ENCODE assay signal across 26 cellular contexts in the genomic region with DNA sequence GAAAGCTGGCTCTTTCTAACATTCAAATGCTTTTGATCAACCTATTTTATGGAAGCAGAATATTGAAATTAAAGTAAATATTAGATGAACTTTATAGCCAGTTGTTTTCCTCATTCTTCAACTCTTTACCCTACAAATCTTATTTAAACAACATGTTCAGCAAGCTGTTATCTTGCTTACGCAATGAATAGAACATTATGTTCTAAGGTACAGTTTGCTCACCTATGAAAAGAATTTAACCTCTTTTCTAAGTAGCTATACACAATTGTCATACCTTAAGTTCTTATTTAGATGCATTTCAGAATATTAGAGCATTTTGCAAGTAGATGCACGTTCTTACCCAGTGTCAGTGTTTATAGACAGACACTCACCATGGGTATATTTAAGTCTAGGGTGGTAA.
DNase-seq lines count a peak whose midpoint lies in the region; ATAC-seq, FAIRE-seq and TF ChIP-seq lines count a peak whose summit lies in the region.
"Had no signal": no experiment of that assay in that cellular context is flagged by ENCODE, and none has a peak within 500 bp of the region (broad histone marks: within the 10 kb centered on the region; RNA-seq: fewer than 3 reads in every experiment).

No MANE protein-coding gene starts in this region.

- no peak for DNase-seq in left ventricle myocardium superior
- no peak for DNase-seq in Right ventricle myocardium inferior (ENCODE audit: missing footprints)
- no peak for DNase-seq in left colon
- no peak for DNase-seq in pancreas
- DNase-seq in NCI-H82 treated with DMSO at 0.1 percent for 48 hours (lab: John Stamatoyannopoulos, UW; ENCODE audit: unreplicated experiment): no peak
- DNase-seq in HEK293T (ENCODE audit: extremely low spot score): no peak
- no peak for DNase-seq in iPS-NIHi11 (ENCODE audit: low spot score)
- DNase-seq: activated CD4-positive, alpha-beta T cell treated with anti-CD3 and anti-CD28 coated beads, Interleukin-2, amount 10 ng/mL, durations not matched to agents 7 days and 5 days; activated naive CD4-positive, alpha-beta T cell treated with Interleukin-2 at 50 U/mL for 16 hours; activated T-cell treated with anti-CD3 and anti-CD28 coated beads, Interleukin-2, amount 50 U/mL, for 72 hours; amygdala; BE2C; caudate nucleus; COR-L47; DMS79 treated with DMSO at 0.1 percent for 48 hours; KG1; kidney; natural killer cell; NCI-H146; NCI-H526 treated with DMSO at 0.1 percent for 48 hours; stimulated activated naive CD8-positive, alpha-beta T cell treated with anti-CD3 and anti-CD28 coated beads, Interleukin-15, Interleukin-2, amounts not matched to agents 100 U/mL and 50 U/mL, for 24 hours; thyroid gland had no signal

- H3K36me3 ChIP-seq in pancreas: no peaks in the 10 kb centered on the region
- H3K36me3 ChIP-seq: BE2C, thyroid gland had no signal

- H3K27ac ChIP-seq in pancreas: peak overlapping the region; percentile 72 to 81 (median 79)

- intact Hi-C loops in left ventricle myocardium superior (cut with micrococcal nuclease): no loop called here
- intact Hi-C loops in Right ventricle myocardium inferior (cut with DNase I): no loop called here
- intact Hi-C loops in left colon (cut with DNase I, micrococcal nuclease): no loop called here
- intact Hi-C loops in pancreas (cut with DNase I): no loop called here

- WGBS in pancreas, 2 donors: 19 to 20% methylated on average over 2 of the region's 2 CpGs

- POLR2A ChIA-PET in HEK293T (lab: Yijun Ruan, JAX): no interaction called here

- no peaks in the 10 kb centered on the region for H3K9me3 ChIP-seq in pancreas
- H3K9me3 ChIP-seq: BE2C, thyroid gland had no signal

- no peaks in the 10 kb centered on the region for H3K27me3 ChIP-seq in pancreas
- H3K27me3 ChIP-seq: BE2C, thyroid gland had no signal

- no peak for TF ChIP-seq CTCF in pancreas (IDR thresholded peaks at IDR 0.05)

- H3K4me1 ChIP-seq in pancreas: peaks cover 50 to 64% (median 60%) of the 10 kb centered on the region in 3 donors
- H3K4me1 ChIP-seq: BE2C had no signal

- FAIRE-seq in pancreas (lab: Jason Lieb, UNC): peak; percentile 59
- FAIRE-seq: endometrium, H1, kidney had no signal

- H3K4me3 ChIP-seq in pancreas: no peak overlapping the region
- H3K4me3 ChIP-seq: thyroid gland had no signal

- ATAC-seq in left ventricle myocardium superior (peak; percentile 9), Right ventricle myocardium inferior (no peak), left colon (peak; percentile 56), pancreas (peak; percentile 72 to 86 (median 76)), HG03565 (IDR thresholded peaks at IDR 0.05; ENCODE audit: unreplicated experiment) (no peak)
- ATAC-seq: activated T-cell treated with anti-CD3 and anti-CD28 coated beads, Interleukin-2, amount 50 U/mL, for 72 hours; natural killer cell; SK-N-SH treated with all-trans-retinoic acid at 6 μM for 48 hours; stimulated activated naive CD8-positive, alpha-beta T cell treated with anti-CD3 and anti-CD28 coated beads, Interleukin-15, Interleukin-2, amounts not matched to agents 100 U/mL and 50 U/mL, for 24 hours had no signal

- CTCF ChIA-PET in HEK293T (lab: Yijun Ruan, JAX): no interaction called here

TF ChIP-seq in HEK293T, 16 proteins besides CTCF, POLR2A, EP300 and RAD21:
- TF ChIP-seq ELF4 (IDR thresholded peaks at IDR 0.05): no peak
- TF ChIP-seq, protein P1, sequence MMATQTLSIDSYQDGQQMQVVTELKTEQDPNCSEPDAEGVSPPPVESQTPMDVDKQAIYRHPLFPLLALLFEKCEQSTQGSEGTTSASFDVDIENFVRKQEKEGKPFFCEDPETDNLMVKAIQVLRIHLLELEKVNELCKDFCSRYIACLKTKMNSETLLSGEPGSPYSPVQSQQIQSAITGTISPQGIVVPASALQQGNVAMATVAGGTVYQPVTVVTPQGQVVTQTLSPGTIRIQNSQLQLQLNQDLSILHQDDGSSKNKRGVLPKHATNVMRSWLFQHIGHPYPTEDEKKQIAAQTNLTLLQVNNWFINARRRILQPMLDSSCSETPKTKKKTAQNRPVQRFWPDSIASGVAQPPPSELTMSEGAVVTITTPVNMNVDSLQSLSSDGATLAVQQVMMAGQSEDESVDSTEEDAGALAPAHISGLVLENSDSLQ (IDR thresholded peaks at IDR 0.05): no peak
- TF ChIP-seq ZNF384 (IDR thresholded peaks at IDR 0.05): no peak
- no peak for TF ChIP-seq BHLHE40 (IDR thresholded peaks at IDR 0.05; ENCODE audit: borderline replicate concordance)
- TF ChIP-seq FOXM1 (IDR thresholded peaks at IDR 0.05; ENCODE audit: borderline replicate concordance): no peak
- TF ChIP-seq TARDBP (IDR thresholded peaks at IDR 0.05): no peak
- no peak for TF ChIP-seq ARNT (IDR thresholded peaks at IDR 0.05)
- no peak for TF ChIP-seq CTBP1 (IDR thresholded peaks at IDR 0.05; ENCODE audit: borderline replicate concordance)
- no peak for TF ChIP-seq NFRKB (IDR thresholded peaks at IDR 0.05)
- TF ChIP-seq L3MBTL2 (conservative IDR thresholded peaks at IDR 0.05): no peak
- no peak for TF ChIP-seq FOXA1 (IDR thresholded peaks at IDR 0.05)
- no peak for TF ChIP-seq HDGF (IDR thresholded peaks at IDR 0.05; ENCODE audit: borderline replicate concordance)
- no peak for TF ChIP-seq LEF1 (IDR thresholded peaks at IDR 0.05; ENCODE audit: borderline replicate concordance)
- no peak for TF ChIP-seq SUZ12 (IDR thresholded peaks at IDR 0.05)
- TF ChIP-seq FOXK2 (IDR thresholded peaks at IDR 0.05): no peak
- no peak for TF ChIP-seq SP1 (IDR thresholded peaks at IDR 0.05)

Comparison
In these comparisons a context has a peak if more than half of its experiments do, and no peak if none do; other contexts are left out.
1. ATAC-seq: peak in left ventricle myocardium superior (single experiment), left colon (single experiment) and pancreas (4 of 4); none in Right ventricle myocardium inferior (single experiment) and HG03565 (single experiment).